In the genomic region with DNA sequence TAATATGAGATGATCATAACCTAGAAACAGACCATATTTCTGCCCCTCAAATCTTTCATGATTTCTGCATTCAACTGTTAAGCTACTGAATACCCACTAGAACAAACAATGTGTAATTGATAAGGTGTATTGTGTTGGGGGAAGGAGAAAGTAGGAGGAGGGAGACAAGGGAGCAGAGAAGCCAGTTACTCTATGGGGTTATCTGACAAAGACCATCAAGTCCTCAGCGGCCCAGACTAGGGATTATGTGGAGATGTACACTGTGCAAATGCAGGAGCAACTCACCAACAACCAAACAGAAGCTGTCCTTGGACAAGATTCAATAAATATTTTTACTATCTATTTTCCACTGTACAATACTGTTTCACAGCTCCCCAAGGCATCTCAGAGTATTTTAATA, we compare ENCODE assay signal across 23 cellular contexts. TPM values are rescaled to one million over a fixed set of nuclear protein-coding genes. Genes with fewer than 3 reads are reported as not detected.
A peak's percentile ranks its signal among the peaks of the same experiment; 100 is the strongest.
DNase-seq lines count a peak whose midpoint lies in the region; ATAC-seq and TF ChIP-seq lines count a peak whose summit lies in the region.
"Had no signal": no experiment of that assay in that cellular context is flagged by ENCODE, and none has a peak within 500 bp of the region (broad histone marks: within the 10 kb centered on the region; RNA-seq: fewer than 3 reads in every experiment).

No MANE protein-coding gene starts in this region.

- no peak overlapping the region for H3K9ac ChIP-seq in rectal smooth muscle tissue (ENCODE audit: low read length)

- peak overlapping the region in 35 of 59 donors; percentile 0 to 94 (median 42) for H3K27ac ChIP-seq in dorsolateral prefrontal cortex
- H3K27ac ChIP-seq in rectal smooth muscle tissue (ENCODE audit: low read depth, low read length), result peak overlapping the region; percentile 37
- H3K27ac ChIP-seq: neutrophil, thyroid gland had no signal

- ATAC-seq in GM19035 (IDR thresholded peaks at IDR 0.05; ENCODE audit: unreplicated experiment), result no peak
- ATAC-seq: activated CD4-positive, CD25-positive, alpha-beta regulatory T cell treated with anti-CD3 and anti-CD28 coated beads, Interleukin-2, amount 50 U/mL, for 24 hours; activated T-cell treated with anti-CD3 and anti-CD28 coated beads, Interleukin-2, amount 50 U/mL, for 72 hours; CD8-positive, alpha-beta T cell; left ventricle myocardium superior; right cardiac atrium; stimulated activated memory B cell treated with anti-CD40 and anti-IgM and Interleukin-4, amounts not matched to agents 10 μg/mL and 1 μg/mL and 100 μg/mL, for 72 hours had no signal

- H3K4me1 ChIP-seq in rectal smooth muscle tissue (ENCODE audit: control insufficient read depth, insufficient read depth, low read length), result peaks cover 10% of the 10 kb centered on the region

- TF ChIP-seq CTCF in GM12864 (IDR thresholded peaks at IDR 0.05; ENCODE audit: low read depth, low read length, missing control alignments) (no peak), dorsolateral prefrontal cortex (IDR thresholded peaks at IDR 0.05 in 54 of 56, conservative IDR thresholded peaks at IDR 0.05 in 2 of 56; ENCODE audit: low read depth in 1 of 56, partially characterized antibody in 56 of 56) (no peak)

- H3K27me3 ChIP-seq in dorsolateral prefrontal cortex (no peaks in the 10 kb centered on the region), rectal smooth muscle tissue (ENCODE audit: control insufficient read depth, insufficient read depth, low read length) (peaks cover 3% of the 10 kb centered on the region)
- H3K27me3 ChIP-seq: thyroid gland had no signal

- H3K4me3 ChIP-seq in GM12864 (ENCODE audit: low read depth, low read length), result peak overlapping the region; percentile 29
- peak overlapping the region in 57 of 59 donors; percentile 1 to 88 (median 80) for H3K4me3 ChIP-seq in dorsolateral prefrontal cortex
- peak overlapping the region; percentile 29 for H3K4me3 ChIP-seq in rectal smooth muscle tissue (ENCODE audit: low read length)
- H3K4me3 ChIP-seq: esophagus squamous epithelium, thyroid gland had no signal

- DNase-seq in GM12864 (ENCODE audit: low read depth) (no peak), NCI-H82 (lab: John Stamatoyannopoulos, UW) (peak; percentile 77), dorsolateral prefrontal cortex (no peak), NCI-H1048 (lab: John Stamatoyannopoulos, UW) (no peak), A172 (ENCODE audit: low spot score) (no peak)
- no peak for DNase-seq in activated naive CD4-positive, alpha-beta T cell (lab: John Stamatoyannopoulos, UW)
- DNase-seq: activated CD8-positive, alpha-beta memory T cell treated with anti-CD3 and anti-CD28 coated beads for 24 hours; activated T-cell treated with anti-CD3 and anti-CD28 coated beads, Interleukin-2, amount 50 U/mL, for 72 hours; CD8-positive, alpha-beta T cell; esophagus squamous epithelium; left ventricle myocardium superior; NCI-H1417 treated with DMSO at 0.1 percent for 48 hours; NCI-H2171 treated with DMSO at 0.1 percent for 48 hours; NCI-H69; right cardiac atrium; T1000; thyroid gland had no signal

- no peaks in the 10 kb centered on the region for H3K36me3 ChIP-seq in rectal smooth muscle tissue (ENCODE audit: control insufficient read depth, insufficient read depth, low read length)
- H3K36me3 ChIP-seq: esophagus squamous epithelium, neutrophil, thyroid gland had no signal

- intact Hi-C loops in dorsolateral prefrontal cortex (cut with DNase I), result loop anchor here (5.0 to 10.0 kb wide), 5 partner anchors 67 to 253 kb away; a partner anchor contains a TSS

RNA-seq across cellular contexts. Expression of a gene that starts 2.7 kb away (rescaled TPM):
- total RNA-seq in dorsolateral prefrontal cortex, result 10 to 100 TPM in 89 of 120 experiments, 1 to 10 TPM in 31; 5.8 to 21.5 (median 11.8) TPM
- total RNA-seq in A172 (2014; rRNA removed; shearing (Covaris generic)), result 2.5 and 3.5 TPM in 2 replicates
- total RNA-seq: LHCN-M2 had no signal

Comparison
In these comparisons a context has a peak if more than half of its experiments do, and no peak if none do; other contexts are left out.
1. H3K4me3 ChIP-seq: peak in every context shown above with its lines; median percentile 80 in dorsolateral prefrontal cortex; 29 in GM12864; 29 in rectal smooth muscle tissue.